1 cellular context compared by ENCODE assay signal in genomic region chr13:113220877-113221276, GRCh38.
TF ChIP-seq lines count a peak whose summit lies in the region.

No MANE protein-coding gene starts in this region.

TF ChIP-seq in K562, 482 proteins besides CTCF, POLR2A, EP300 and RAD21:
- TF ChIP-seq ATF6 (CRISPR knock-in tag; IDR thresholded peaks at IDR 0.05) = no peak
- no peak for TF ChIP-seq ZNF655 (CRISPR knock-in tag; IDR thresholded peaks at IDR 0.05)
- no peak for TF ChIP-seq MTA3 (IDR thresholded peaks at IDR 0.05; ENCODE audit: borderline replicate concordance)
- TF ChIP-seq NFE2 (IDR thresholded peaks at IDR 0.05; ENCODE audit: low read depth) = no peak
- TF ChIP-seq KHSRP (IDR thresholded peaks at IDR 0.05) = no peak
- no peak for TF ChIP-seq BRD9 (IDR thresholded peaks at IDR 0.05; ENCODE audit: low read depth, partially characterized antibody)
- no peak for TF ChIP-seq SIN3B (IDR thresholded peaks at IDR 0.05; ENCODE audit: low read depth)
